ENCODE assay signal across 8 cellular contexts in genomic region chr15:57216288-57216687, GRCh38.
DNase-seq lines count a peak whose midpoint lies in the region; ATAC-seq and TF ChIP-seq lines count a peak whose summit lies in the region.

No MANE protein-coding gene starts in this region.

- no peaks in the 10 kb centered on the region for H3K9me3 Mint-ChIP-seq in activated T-cell treated with anti-CD3 and anti-CD28 coated beads, Interleukin-2, amount 50 U/mL, for 4 hours
- no peaks in the 10 kb centered on the region for H3K9me3 Mint-ChIP-seq in CD4-positive, alpha-beta T cell

- no peaks in the 10 kb centered on the region for H3K27me3 ChIP-seq in SJCRH30
- no peaks in the 10 kb centered on the region for H3K27me3 ChIP-seq in stomach
- H3K27me3 ChIP-seq in CD4-positive, alpha-beta T cell (ENCODE audit: control insufficient read depth, insufficient read depth, low read length), result no peaks in the 10 kb centered on the region

- no peak for DNase-seq in activated T-cell treated with anti-CD3 and anti-CD28 coated beads, Interleukin-2, amount 50 U/mL, for 4 hours
- no peak for DNase-seq in activated T-cell treated with anti-CD3 and anti-CD28 coated beads, Interleukin-2, amount 50 U/mL, for 48 hours
- DNase-seq in SJCRH30, result peak; percentile 48 to 78
- DNase-seq in glomerular visceral epithelial cell (ENCODE audit: extremely low spot score), result peak; percentile 58
- no peak for DNase-seq in stomach
- DNase-seq in CD4-positive, alpha-beta T cell, result no peak
- no peak for DNase-seq in NCI-H2107 (lab: John Stamatoyannopoulos, UW)

- TF ChIP-seq CTCF in stomach (IDR thresholded peaks at IDR 0.05), result no peak
- no peak for TF ChIP-seq CTCF in CD4-positive, alpha-beta T cell (IDR thresholded peaks at IDR 0.05)

- CTCF ChIA-PET in CD4-positive, alpha-beta T cell (lab: Charles Lee), result interaction anchor here (0.6 to 1.2 kb wide), 3 partner anchors 28 to 96 kb away, joined by 3 to 4 read pairs (median 3); no protein-coding TSS in a partner anchor

- H3K4me1 ChIP-seq in SJCRH30, result peaks cover 33% of the 10 kb centered on the region
- H3K4me1 ChIP-seq in stomach, result peaks cover 0 to 80% (median 58%) of the 10 kb centered on the region in 4 donors

- no peak overlapping the region for H3K4me3 Mint-ChIP-seq in activated T-cell treated with anti-CD3 and anti-CD28 coated beads, Interleukin-2, amount 50 U/mL, for 4 hours
- H3K4me3 Mint-ChIP-seq in CD4-positive, alpha-beta T cell, result no peak overlapping the region

- TF ChIP-seq EP300 in stomach (IDR thresholded peaks at IDR 0.05), result no peak

- intact Hi-C loops in stomach (cut with DNase I; ENCODE audit: low total_unique reads), result no loop called here
- intact Hi-C loops in CD4-positive, alpha-beta T cell (cut with DNase I, micrococcal nuclease), result loop anchor here in 1 of 2 experiments (10.0 kb wide), 1 partner anchor 291 kb away; no protein-coding TSS in a partner anchor

- no peak for TF ChIP-seq POLR2A in stomach (IDR thresholded peaks at IDR 0.05)

- H3K36me3 Mint-ChIP-seq in activated T-cell treated with anti-CD3 and anti-CD28 coated beads, Interleukin-2, amount 50 U/mL, for 4 hours (ENCODE audit: insufficient read depth), result no peaks in the 10 kb centered on the region
- no peaks in the 10 kb centered on the region for H3K36me3 Mint-ChIP-seq in CD4-positive, alpha-beta T cell (ENCODE audit: low read depth)

- no peak overlapping the region for H3K4me3 ChIP-seq in SJCRH30
- H3K4me3 ChIP-seq in stomach, result no peak overlapping the region

- WGBS in stomach, 5 donors, result 12 to 23% (median 15%) methylated on average over 2 of the region's 2 CpGs

- H3K9me3 ChIP-seq in SJCRH30 (replicated peaks) (no peaks in the 10 kb centered on the region), stomach (no peaks in the 10 kb centered on the region)
- no peaks in the 10 kb centered on the region for H3K9me3 ChIP-seq in CD4-positive, alpha-beta T cell (ENCODE audit: control insufficient read depth, low read length)

- no peaks in the 10 kb centered on the region for H3K27me3 Mint-ChIP-seq in activated T-cell treated with anti-CD3 and anti-CD28 coated beads, Interleukin-2, amount 50 U/mL, for 4 hours (ENCODE audit: low read depth)
- H3K27me3 Mint-ChIP-seq in CD4-positive, alpha-beta T cell, result no peaks in the 10 kb centered on the region

- no peak overlapping the region for H3K27ac Mint-ChIP-seq in CD4-positive, alpha-beta T cell

- peak overlapping the region; percentile 81 for H3K27ac ChIP-seq in SJCRH30
- H3K27ac ChIP-seq in stomach, result peak overlapping the region in 4 of 5 donors; percentile 0 to 44 (median 29)
- no peak overlapping the region for H3K27ac ChIP-seq in CD4-positive, alpha-beta T cell (ENCODE audit: low read depth, low read length)

- peak; percentile 80 to 83 for ATAC-seq in activated T-cell treated with anti-CD3 and anti-CD28 coated beads, Interleukin-2, amount 50 U/mL, for 4 hours
- no peak for ATAC-seq in GM19023 (IDR thresholded peaks at IDR 0.05; ENCODE audit: unreplicated experiment)
- no peak for ATAC-seq in CD4-positive, alpha-beta T cell (ENCODE audit: poor library complexity)

- POLR2A ChIA-PET in CD4-positive, alpha-beta T cell (lab: Charles Lee), result no interaction called here

- peaks cover 21% of the 10 kb centered on the region for H3K4me1 Mint-ChIP-seq in activated T-cell treated with anti-CD3 and anti-CD28 coated beads, Interleukin-2, amount 50 U/mL, for 4 hours (ENCODE audit: low read depth)
- H3K4me1 Mint-ChIP-seq in CD4-positive, alpha-beta T cell (ENCODE audit: low read depth), result peaks cover 41% of the 10 kb centered on the region

- H3K36me3 ChIP-seq in SJCRH30 (no peaks in the 10 kb centered on the region), stomach (no peaks in the 10 kb centered on the region)

Comparison
In these comparisons a context has a peak if more than half of its experiments do, and no peak if none do; other contexts are left out.
1. ATAC-seq: peak in activated T-cell treated with anti-CD3 and anti-CD28 coated beads, Interleukin-2, amount 50 U/mL, for 4 hours (2 of 2); none in GM19023 (single experiment) and CD4-positive, alpha-beta T cell (single experiment).
2. DNase-seq: peak in SJCRH30 (2 of 2) and glomerular visceral epithelial cell (single experiment); none in activated T-cell treated with anti-CD3 and anti-CD28 coated beads, Interleukin-2, amount 50 U/mL, for 4 hours (single experiment), activated T-cell treated with anti-CD3 and anti-CD28 coated beads, Interleukin-2, amount 50 U/mL, for 48 hours (0 of 2), stomach (single experiment), CD4-positive, alpha-beta T cell (0 of 10) and NCI-H2107 (single experiment).